Comparison of ENCODE assay signal across 1 cellular context in the genomic region with DNA sequence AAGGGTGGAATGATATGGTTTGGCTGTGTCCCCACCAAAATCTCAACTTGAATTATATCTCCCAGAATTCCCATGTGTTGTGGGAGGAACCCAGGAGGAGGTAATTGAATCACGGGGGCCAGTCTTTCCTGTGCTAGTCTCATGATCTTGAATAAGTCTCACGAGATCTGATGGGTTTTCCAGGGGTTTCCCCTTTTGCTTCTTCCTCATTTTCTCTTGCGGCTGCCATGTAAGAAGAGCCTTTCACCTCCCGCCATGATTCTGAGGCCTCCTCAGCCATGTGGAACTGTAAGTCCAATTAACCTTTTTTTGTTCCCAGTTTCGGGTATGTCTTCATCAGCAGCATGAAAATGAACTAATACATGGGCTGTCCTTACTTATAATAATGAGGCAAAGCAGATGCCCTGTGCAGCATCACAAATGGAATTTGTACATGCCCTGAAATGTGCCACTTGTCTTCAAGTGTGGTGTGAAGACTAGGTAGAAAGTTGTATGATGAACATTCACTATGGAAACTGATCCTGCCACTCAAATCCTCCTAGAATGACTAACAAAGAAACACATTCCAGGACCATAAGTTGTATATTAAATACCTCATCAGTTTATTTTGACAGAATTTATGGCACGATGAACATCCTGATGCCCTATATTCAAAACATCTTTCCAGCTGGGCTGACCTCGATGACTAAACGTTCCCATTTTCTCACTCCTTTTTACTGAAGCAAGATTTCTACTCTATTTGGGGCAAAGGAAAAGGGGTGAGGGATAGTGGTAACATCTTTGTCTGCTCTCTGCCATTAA.
TF ChIP-seq lines count a peak whose summit lies in the region.

No MANE protein-coding gene starts in this region.

TF ChIP-seq in GM12878, 131 proteins besides CTCF, POLR2A, EP300 and RAD21 (continued from another document):
- TF ChIP-seq, protein P1, sequence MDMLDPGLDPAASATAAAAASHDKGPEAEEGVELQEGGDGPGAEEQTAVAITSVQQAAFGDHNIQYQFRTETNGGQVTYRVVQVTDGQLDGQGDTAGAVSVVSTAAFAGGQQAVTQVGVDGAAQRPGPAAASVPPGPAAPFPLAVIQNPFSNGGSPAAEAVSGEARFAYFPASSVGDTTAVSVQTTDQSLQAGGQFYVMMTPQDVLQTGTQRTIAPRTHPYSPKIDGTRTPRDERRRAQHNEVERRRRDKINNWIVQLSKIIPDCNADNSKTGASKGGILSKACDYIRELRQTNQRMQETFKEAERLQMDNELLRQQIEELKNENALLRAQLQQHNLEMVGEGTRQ (IDR thresholded peaks at IDR 0.05; ENCODE audit: borderline replicate concordance, low read depth, low read length) = no peak
- TF ChIP-seq PML (IDR thresholded peaks at IDR 0.05; ENCODE audit: low read length) (no peak), NR2F1 (conservative IDR thresholded peaks at IDR 0.05) (no peak; the same call in 1 of the 2 replicates), JUND (IDR thresholded peaks at IDR 0.05; ENCODE audit: low read depth, low read length) (no peak), NFIC (IDR thresholded peaks at IDR 0.05; ENCODE audit: low read depth, low read length) (no peak), HCFC1 (IDR thresholded peaks at IDR 0.05; ENCODE audit: low read length) (no peak), MXI1 (IDR thresholded peaks at IDR 0.05; ENCODE audit: low read depth, low read length) (no peak), ASH2L (IDR thresholded peaks at IDR 0.05; ENCODE audit: borderline replicate concordance, low read depth) (no peak), FOS (IDR thresholded peaks at IDR 0.05; ENCODE audit: borderline replicate concordance, extremely low read depth, insufficient read length) (no peak), MTA2 (IDR thresholded peaks at IDR 0.05; ENCODE audit: low read depth) (peak; percentile 91), TCF3 (IDR thresholded peaks at IDR 0.05; ENCODE audit: borderline replicate concordance, insufficient read depth, low read depth, low read length) (no peak), RB1 (IDR thresholded peaks at IDR 0.05; ENCODE audit: borderline replicate concordance) (no peak)
